ENCODE assay signal across 11 cellular contexts in the genomic region with DNA sequence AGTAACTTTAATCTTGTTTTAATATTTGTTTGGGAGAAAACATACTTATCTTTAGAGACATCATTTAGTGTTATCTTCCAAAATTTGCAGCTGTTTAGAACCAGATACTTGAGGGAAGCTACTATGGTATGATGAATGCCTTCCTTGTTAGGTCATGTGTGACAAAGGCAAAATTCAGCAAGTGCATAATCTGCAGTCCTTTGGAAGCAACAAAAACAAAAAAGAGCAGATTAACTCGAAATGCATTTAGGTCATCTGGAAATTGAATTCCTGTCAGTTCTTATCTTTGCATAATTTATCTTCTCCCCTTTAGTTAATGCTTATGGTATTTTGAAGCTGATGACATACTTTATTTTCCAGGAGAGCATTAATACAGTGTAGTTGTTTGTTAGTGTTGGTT. TPM values are rescaled to one million over a fixed set of nuclear protein-coding genes. Genes with fewer than 3 reads are reported as not detected.
DNase-seq lines count a peak whose midpoint lies in the region; ATAC-seq, FAIRE-seq and TF ChIP-seq lines count a peak whose summit lies in the region.
"Had no signal": no experiment of that assay in that cellular context is flagged by ENCODE, and none has a peak within 500 bp of the region (broad histone marks: within the 10 kb centered on the region; RNA-seq: fewer than 3 reads in every experiment).

No MANE protein-coding gene starts in this region.

- no peak overlapping the region for H3K4me3 Mint-ChIP-seq in immature natural killer cell

- no peak for TF ChIP-seq POLR2A in GM12892 (IDR thresholded peaks at IDR 0.05; ENCODE audit: low read depth, low read length)

- H3K36me3 Mint-ChIP-seq in immature natural killer cell, result peaks cover 0 to 2% (median 0%) of the 10 kb centered on the region in 3 donors

- no peaks in the 10 kb centered on the region for H3K9me3 Mint-ChIP-seq in immature natural killer cell
- H3K9me3 Mint-ChIP-seq: activated T-helper 2 cell treated with anti-CD3 and anti-CD28 coated beads, Interferon-gamma antibody, Interleukin-2, Interleukin-4, amounts not matched to agents 10 μg/mL and 5 μg/mL and 100 μg/mL, durations not matched to agents 14 hours and 24 hours and 36 hours had no signal

- peak overlapping the region in 5 of 6 donors; percentile 4 to 67 (median 28) for H3K27ac Mint-ChIP-seq in immature natural killer cell
- H3K27ac Mint-ChIP-seq: activated T-helper 2 cell treated with anti-CD3 and anti-CD28 coated beads, Interferon-gamma antibody, Interleukin-2, Interleukin-4, amounts not matched to agents 10 μg/mL and 5 μg/mL and 100 μg/mL, durations not matched to agents 14 hours and 24 hours and 36 hours had no signal

- H3K27me3 Mint-ChIP-seq in immature natural killer cell (ENCODE audit: low read depth in 3 of 3), result peaks cover 6 to 12% (median 11%) of the 10 kb centered on the region in 3 donors

- DNase-seq in AG08396 (ENCODE audit: low spot score) (peak; percentile 23), GM12892 (ENCODE audit: insufficient read length) (no peak), astrocyte of the hippocampus (ENCODE audit: low read depth, low spot score) (peak; percentile 46), immature natural killer cell (no peak), NCI-H2107 (lab: John Stamatoyannopoulos, UW) (no peak), NCI-H1092 (lab: John Stamatoyannopoulos, UW) (no peak)
- DNase-seq: NCI-H187 treated with DMSO at 0.1 percent for 48 hours; stimulated activated CD4-positive, alpha-beta T cell treated with anti-CD3 and anti-CD28 coated beads, Interleukin-4, amount 100 ng/mL, for 24 hours had no signal

- ATAC-seq in GM18873 (IDR thresholded peaks at IDR 0.05; ENCODE audit: low FRiP score, unreplicated experiment) (no peak), HG03159 (IDR thresholded peaks at IDR 0.05; ENCODE audit: unreplicated experiment) (no peak)

- FAIRE-seq in GM12892 (lab: Jason Lieb, UNC), result peak; percentile 30

- peaks cover 70 to 89% of the 10 kb centered on the region in 2 donors for H3K4me1 Mint-ChIP-seq in immature natural killer cell

RNA-seq across cellular contexts. Expression of a gene that starts 3.5 kb away (rescaled TPM):
- 15.1 TPM for polyA plus RNA-seq in GM12892 (2012; ENCODE audit: missing spikeins)
- 10 to 100 TPM; 25.0 to 38.2 (median 38.1) TPM for polyA plus RNA-seq in immature natural killer cell

Comparison
In these comparisons a context has a peak if more than half of its experiments do, and no peak if none do; other contexts are left out.
1. DNase-seq: peak in AG08396 (single experiment) and astrocyte of the hippocampus (single experiment); none in GM12892 (single experiment), immature natural killer cell (0 of 3), NCI-H2107 (single experiment) and NCI-H1092 (single experiment).